In genomic region chr13:112670118-112670517, GRCh38 we compare ENCODE assay signal across 13 cellular contexts. TPM values are rescaled to one million over a fixed set of nuclear protein-coding genes. Genes with fewer than 3 reads are reported as not detected.
A peak's percentile ranks its signal among the peaks of the same experiment; 100 is the strongest.
DNase-seq lines count a peak whose midpoint lies in the region; ATAC-seq and TF ChIP-seq lines count a peak whose summit lies in the region.
"Had no signal": no experiment of that assay in that cellular context is flagged by ENCODE, and none has a peak within 500 bp of the region (broad histone marks: within the 10 kb centered on the region; RNA-seq: fewer than 3 reads in every experiment).

No MANE protein-coding gene starts in this region.

- no peak overlapping the region for H3K27ac Mint-ChIP-seq in Caco-2 (ENCODE audit: unreplicated experiment)
- H3K27ac Mint-ChIP-seq: activated CD4-positive, alpha-beta memory T cell treated with anti-CD3 and anti-CD28 coated beads for 36 hours; activated naive CD4-positive, alpha-beta T cell treated with anti-CD3 and anti-CD28 coated beads, Interleukin-2, amount 10 ng/mL, durations not matched to agents 7 days and 5 days; naive thymus-derived CD4-positive, alpha-beta T cell; T-helper 17 cell had no signal

- H3K36me3 ChIP-seq in Caco-2 (ENCODE audit: control insufficient read depth, insufficient read depth, low read length) (no peaks in the 10 kb centered on the region), ascending aorta (no peaks in the 10 kb centered on the region), A673 (ENCODE audit: insufficient read depth, low read length, poor library complexity, severe bottlenecking) (no peaks in the 10 kb centered on the region)

- BruUV-seq in Caco-2 (replicated peaks; lab: Mats Ljungman, UMichigan) (no TSS peak), A673 (replicated peaks; lab: Mats Ljungman, UMichigan) (no TSS peak)

- ATAC-seq in GM19452 (IDR thresholded peaks at IDR 0.05; ENCODE audit: unreplicated experiment) (peak; percentile 74), HG03460 (IDR thresholded peaks at IDR 0.05; ENCODE audit: unreplicated experiment) (peak; percentile 90)
- ATAC-seq: naive thymus-derived CD4-positive, alpha-beta T cell; T-helper 17 cell had no signal

- intact Hi-C loops in Caco-2 (cut with micrococcal nuclease; ENCODE audit: unreplicated experiment) (loop anchor here (5.0 kb wide), 1 partner anchor 53 kb away; no protein-coding TSS in a partner anchor), ascending aorta (cut with DNase I) (no loop called here), A673 (cut with micrococcal nuclease; ENCODE audit: unreplicated experiment) (no loop called here)

- DNase-seq in Caco-2 (peak; percentile 39 to 50), kidney tubule cell (ENCODE audit: low spot score) (peak; percentile 95), KBM-7 (no peak), ascending aorta (ENCODE audit: low spot score in 2 of 2) (no peak), erythroblast (lab: John Stamatoyannopoulos, UW) (no peak), A673 (ENCODE audit: low spot score) (no peak)
- DNase-seq: activated CD4-positive, alpha-beta memory T cell treated with anti-CD3 and anti-CD28 coated beads for 36 hours; activated naive CD4-positive, alpha-beta T cell treated with anti-CD3 and anti-CD28 coated beads, Interleukin-2, amount 10 ng/mL, durations not matched to agents 7 days and 5 days; cerebellar nuclear complex; naive thymus-derived CD4-positive, alpha-beta T cell; T-helper 17 cell had no signal

- POLR2A ChIA-PET in Caco-2 (lab: Charles Lee), result no interaction called here
- POLR2A ChIA-PET in A673 (lab: Charles Lee; ENCODE audit: low non-redundant PET), result no interaction called here

- H3K9me3 ChIP-seq in Caco-2 (no peaks in the 10 kb centered on the region), ascending aorta (no peaks in the 10 kb centered on the region), A673 (ENCODE audit: low read depth, low read length, poor library complexity, severe bottlenecking) (no peaks in the 10 kb centered on the region)

- no peak for TF ChIP-seq POLR2A in erythroblast (IDR thresholded peaks at IDR 0.05; ENCODE audit: low read length)

- no peaks in the 10 kb centered on the region for H3K27me3 ChIP-seq in Caco-2 (replicated peaks; ENCODE audit: control insufficient read depth, insufficient read depth, low read length)
- no peaks in the 10 kb centered on the region for H3K27me3 ChIP-seq in ascending aorta
- peaks cover 3% of the 10 kb centered on the region for H3K27me3 ChIP-seq in A673 (replicated peaks; ENCODE audit: insufficient read depth, low read depth, low read length, poor library complexity)

- H3K9me3 Mint-ChIP-seq in Caco-2 (ENCODE audit: unreplicated experiment), result no peaks in the 10 kb centered on the region
- H3K9me3 Mint-ChIP-seq: activated CD4-positive, alpha-beta memory T cell treated with anti-CD3 and anti-CD28 coated beads for 36 hours; activated naive CD4-positive, alpha-beta T cell treated with anti-CD3 and anti-CD28 coated beads, Interleukin-2, amount 10 ng/mL, durations not matched to agents 7 days and 5 days; naive thymus-derived CD4-positive, alpha-beta T cell had no signal

- H3K27ac ChIP-seq in ascending aorta, result no peak overlapping the region
- H3K27ac ChIP-seq in A673 (ENCODE audit: low read depth, low read length, poor library complexity, severe bottlenecking), result no peak overlapping the region

- H3K27me3 Mint-ChIP-seq in Caco-2 (ENCODE audit: insufficient read depth, unreplicated experiment), result no peaks in the 10 kb centered on the region
- H3K27me3 Mint-ChIP-seq: activated CD4-positive, alpha-beta memory T cell treated with anti-CD3 and anti-CD28 coated beads for 36 hours had no signal

- H3K4me3 Mint-ChIP-seq in Caco-2 (ENCODE audit: unreplicated experiment), result no peak overlapping the region
- H3K4me3 Mint-ChIP-seq: activated CD4-positive, alpha-beta memory T cell treated with anti-CD3 and anti-CD28 coated beads for 36 hours; activated naive CD4-positive, alpha-beta T cell treated with anti-CD3 and anti-CD28 coated beads, Interleukin-2, amount 10 ng/mL, durations not matched to agents 7 days and 5 days; naive thymus-derived CD4-positive, alpha-beta T cell; T-helper 17 cell had no signal

- in situ Hi-C loops in KBM-7 (cut with MboI; ENCODE audit: low pct_unique_long_range_greater_than_20kb, low sequenced_read_pairs), result no loop called here

- H3K4me1 Mint-ChIP-seq in Caco-2 (ENCODE audit: low read depth, unreplicated experiment), result peaks cover 7% of the 10 kb centered on the region

- no peaks in the 10 kb centered on the region for H3K36me3 Mint-ChIP-seq in Caco-2 (ENCODE audit: insufficient read depth, unreplicated experiment)
- H3K36me3 Mint-ChIP-seq: activated CD4-positive, alpha-beta memory T cell treated with anti-CD3 and anti-CD28 coated beads for 36 hours; activated naive CD4-positive, alpha-beta T cell treated with anti-CD3 and anti-CD28 coated beads, Interleukin-2, amount 10 ng/mL, durations not matched to agents 7 days and 5 days; naive thymus-derived CD4-positive, alpha-beta T cell had no signal

- CTCF ChIA-PET in Caco-2 (lab: Charles Lee), result interaction anchor here (0.6 kb wide), 1 partner anchor 59 kb away, joined by 3 read pairs; no protein-coding TSS in a partner anchor
- CTCF ChIA-PET in A673 (lab: Charles Lee), result no interaction called here

- peak in 1 of 2 experiments; percentile 22 for TF ChIP-seq CTCF in Caco-2 (IDR thresholded peaks at IDR 0.05; ENCODE audit: insufficient read depth in 1 of 2, low read depth in 1 of 2, low read length in 1 of 2, severe bottlenecking in 1 of 2, unreplicated experiment in 1 of 2)
- no peak for TF ChIP-seq CTCF in ascending aorta (IDR thresholded peaks at IDR 0.05)
- no peak for TF ChIP-seq CTCF in A673 (conservative IDR thresholded peaks at IDR 0.05; ENCODE audit: low read depth, low read length)

- H3K4me1 ChIP-seq in Caco-2 (peaks cover 7% of the 10 kb centered on the region; the same call in 1 of the 2 replicates), ascending aorta (no peaks in the 10 kb centered on the region), A673 (ENCODE audit: insufficient read depth, low read length, poor library complexity, severe bottlenecking) (no peaks in the 10 kb centered on the region)

- H3K4me3 ChIP-seq in Caco-2 (ENCODE audit: low read depth, low read length) (no peak overlapping the region), ascending aorta (no peak overlapping the region), A673 (ENCODE audit: low read depth, low read length, poor library complexity, severe bottlenecking) (no peak overlapping the region)

RNA-seq across cellular contexts. Expression of gene ATP11A, which starts 19.7 kb away (rescaled TPM):
- total RNA-seq in Caco-2 (2022) (222 and 232 TPM in 2 replicates), ascending aorta (50.1 TPM), A673 (2021) (9.4 and 11.8 TPM in 2 replicates)

Comparison
In these comparisons a context has a peak if more than half of its experiments do, and no peak if none do; other contexts are left out.
1. DNase-seq: peak in Caco-2 (2 of 2) and kidney tubule cell (single experiment); none in KBM-7 (single experiment), ascending aorta (0 of 2), erythroblast (0 of 2) and A673 (single experiment).